In genomic region chr5:74342189-74342588, GRCh38 we compare ENCODE assay signal across 16 cellular contexts.
A peak's percentile ranks its signal among the peaks of the same experiment; 100 is the strongest.
DNase-seq lines count a peak whose midpoint lies in the region; ATAC-seq and TF ChIP-seq lines count a peak whose summit lies in the region.
"Had no signal": no experiment of that assay in that cellular context is flagged by ENCODE, and none has a peak within 500 bp of the region (broad histone marks: within the 10 kb centered on the region; RNA-seq: fewer than 3 reads in every experiment).

No MANE protein-coding gene starts in this region.

- peak overlapping the region; percentile 12; the same call in 1 of the 2 replicates for H2AFZ ChIP-seq in GM23338

- no peaks in the 10 kb centered on the region; the same call in 1 of the 2 replicates for H3K9me2 ChIP-seq in GM23338 (ENCODE audit: insufficient read depth)

- H3K4me3 Mint-ChIP-seq in GM23338: no peak overlapping the region
- no peak overlapping the region for H3K4me3 Mint-ChIP-seq in central memory CD8-positive, alpha-beta T cell
- H3K4me3 Mint-ChIP-seq: CD4-positive, alpha-beta memory T cell; HFFc6 had no signal

- H3K79me2 ChIP-seq in GM23338 (replicated peaks; ENCODE audit: insufficient read depth): no peaks in the 10 kb centered on the region

- ATAC-seq in GM23338: no peak
- no peak for ATAC-seq in central memory CD8-positive, alpha-beta T cell (replicated peaks; ENCODE audit: extremely low read depth, poor library complexity, severe bottlenecking)
- peak; percentile 68 for ATAC-seq in mucosa of descending colon
- no peak for ATAC-seq in HG02798 (IDR thresholded peaks at IDR 0.05; ENCODE audit: poor library complexity, unreplicated experiment)
- no peak for ATAC-seq in HG03196 (IDR thresholded peaks at IDR 0.05; ENCODE audit: unreplicated experiment)

- peaks cover 8% of the 10 kb centered on the region for H3K27me3 Mint-ChIP-seq in GM23338 (ENCODE audit: insufficient read depth, low read depth, poor library complexity)
- peaks cover 25% of the 10 kb centered on the region for H3K27me3 Mint-ChIP-seq in central memory CD8-positive, alpha-beta T cell

- no peaks in the 10 kb centered on the region for H3K4me1 ChIP-seq in GM23338 (ENCODE audit: insufficient read depth)
- peaks cover 14% of the 10 kb centered on the region for H3K4me1 ChIP-seq in mucosa of descending colon (ENCODE audit: low read depth)
- H3K4me1 ChIP-seq: BE2C, HAP-1 had no signal

- DNase-seq in GM23338 (ENCODE audit: low spot score): no peak
- DNase-seq in central memory CD8-positive, alpha-beta T cell (ENCODE audit: low spot score in 2 of 2): no peak
- no peak for DNase-seq in mucosa of descending colon
- DNase-seq in NCI-H2081 treated with DMSO at 0.1 percent for 48 hours (lab: John Stamatoyannopoulos, UW): no peak
- DNase-seq in NCI-H446 treated with DMSO at 0.1 percent for 48 hours (lab: John Stamatoyannopoulos, UW): no peak
- DNase-seq: BE2C; CD4-positive, alpha-beta memory T cell; COR-L47; DND-41; GDM1; HFFc6 had no signal

- no peak overlapping the region for H3K4me2 ChIP-seq in GM23338

- H3K27ac ChIP-seq in GM23338 (ENCODE audit: low read depth): no peak overlapping the region
- H3K27ac ChIP-seq: C4-2B, HL-60 had no signal

- no peaks in the 10 kb centered on the region for H3K27me3 ChIP-seq in GM23338 (ENCODE audit: insufficient read depth)
- H3K27me3 ChIP-seq: BE2C had no signal

- H3F3A ChIP-seq in GM23338 (replicated peaks; ENCODE audit: low read depth): no peaks in the 10 kb centered on the region

- intact Hi-C loops in mucosa of descending colon (cut with DNase I, micrococcal nuclease): no loop called here

- H3K9me3 ChIP-seq in mucosa of descending colon: no peaks in the 10 kb centered on the region
- H3K9me3 ChIP-seq: BE2C, HAP-1 had no signal

- no peak overlapping the region for H3K27ac Mint-ChIP-seq in GM23338
- peak overlapping the region; percentile 16 for H3K27ac Mint-ChIP-seq in central memory CD8-positive, alpha-beta T cell (ENCODE audit: low read depth)
- H3K27ac Mint-ChIP-seq: CD4-positive, alpha-beta memory T cell; HFFc6 had no signal

- no peak for TF ChIP-seq CTCF in GM23338 (conservative IDR thresholded peaks at IDR 0.05; ENCODE audit: low read depth in 2 of 2)
- TF ChIP-seq CTCF in mucosa of descending colon (IDR thresholded peaks at IDR 0.05): no peak

- H3K4me3 ChIP-seq in GM23338: no peak overlapping the region
- no peak overlapping the region for H3K4me3 ChIP-seq in mucosa of descending colon
- H3K4me3 ChIP-seq: HAP-1 had no signal

- H3K4me1 Mint-ChIP-seq in GM23338: peaks cover 2% of the 10 kb centered on the region; the same call in 1 of the 3 replicates
- no peaks in the 10 kb centered on the region for H3K4me1 Mint-ChIP-seq in central memory CD8-positive, alpha-beta T cell
- H3K4me1 Mint-ChIP-seq: CD4-positive, alpha-beta memory T cell had no signal

- no peaks in the 10 kb centered on the region for H3K36me3 ChIP-seq in GM23338 (ENCODE audit: insufficient read depth)
- H3K36me3 ChIP-seq in mucosa of descending colon (ENCODE audit: low read depth): no peaks in the 10 kb centered on the region
- H3K36me3 ChIP-seq: BE2C, HAP-1 had no signal

- no peaks in the 10 kb centered on the region for H3K36me3 Mint-ChIP-seq in GM23338 (ENCODE audit: low read depth)
- no peaks in the 10 kb centered on the region for H3K36me3 Mint-ChIP-seq in central memory CD8-positive, alpha-beta T cell (ENCODE audit: insufficient read depth)
- H3K36me3 Mint-ChIP-seq: CD4-positive, alpha-beta memory T cell had no signal

- H4K20me1 ChIP-seq in GM23338 (replicated peaks; ENCODE audit: insufficient read depth): no peaks in the 10 kb centered on the region

- peaks cover 8% of the 10 kb centered on the region; the same call in 2 of the 3 replicates for H3K9me3 Mint-ChIP-seq in GM23338
- H3K9me3 Mint-ChIP-seq in central memory CD8-positive, alpha-beta T cell: no peaks in the 10 kb centered on the region

TF ChIP-seq in GM23338, 12 proteins besides CTCF, POLR2A, EP300 and RAD21 (continues in another document):
- TF ChIP-seq EZH2phosphoT487 (IDR thresholded peaks at IDR 0.05; ENCODE audit: unreplicated experiment): no peak
- no peak for TF ChIP-seq ETS1 (IDR thresholded peaks at IDR 0.05)
- no peak for TF ChIP-seq POLR2AphosphoS5 (IDR thresholded peaks at IDR 0.05; ENCODE audit: low read depth)
- no peak for TF ChIP-seq REST (IDR thresholded peaks at IDR 0.05; ENCODE audit: unreplicated experiment)
- no peak for TF ChIP-seq EZH2 (IDR thresholded peaks at IDR 0.05; ENCODE audit: low read depth, unreplicated experiment)
- TF ChIP-seq ZNF331 (CRISPR knock-in tag; IDR thresholded peaks at IDR 0.05; ENCODE audit: low read depth): no peak
- no peak for TF ChIP-seq STAT1 (IDR thresholded peaks at IDR 0.05; ENCODE audit: unreplicated experiment)
- no peak for TF ChIP-seq NANOG (IDR thresholded peaks at IDR 0.05; ENCODE audit: borderline replicate concordance)
- no peak for TF ChIP-seq ZNF114 (CRISPR knock-in tag; IDR thresholded peaks at IDR 0.05)
- no peak for TF ChIP-seq CREB1 (CRISPR knock-in tag; IDR thresholded peaks at IDR 0.05; ENCODE audit: low read depth)
